ENCODE assay signal across 18 cellular contexts in the genomic region with DNA sequence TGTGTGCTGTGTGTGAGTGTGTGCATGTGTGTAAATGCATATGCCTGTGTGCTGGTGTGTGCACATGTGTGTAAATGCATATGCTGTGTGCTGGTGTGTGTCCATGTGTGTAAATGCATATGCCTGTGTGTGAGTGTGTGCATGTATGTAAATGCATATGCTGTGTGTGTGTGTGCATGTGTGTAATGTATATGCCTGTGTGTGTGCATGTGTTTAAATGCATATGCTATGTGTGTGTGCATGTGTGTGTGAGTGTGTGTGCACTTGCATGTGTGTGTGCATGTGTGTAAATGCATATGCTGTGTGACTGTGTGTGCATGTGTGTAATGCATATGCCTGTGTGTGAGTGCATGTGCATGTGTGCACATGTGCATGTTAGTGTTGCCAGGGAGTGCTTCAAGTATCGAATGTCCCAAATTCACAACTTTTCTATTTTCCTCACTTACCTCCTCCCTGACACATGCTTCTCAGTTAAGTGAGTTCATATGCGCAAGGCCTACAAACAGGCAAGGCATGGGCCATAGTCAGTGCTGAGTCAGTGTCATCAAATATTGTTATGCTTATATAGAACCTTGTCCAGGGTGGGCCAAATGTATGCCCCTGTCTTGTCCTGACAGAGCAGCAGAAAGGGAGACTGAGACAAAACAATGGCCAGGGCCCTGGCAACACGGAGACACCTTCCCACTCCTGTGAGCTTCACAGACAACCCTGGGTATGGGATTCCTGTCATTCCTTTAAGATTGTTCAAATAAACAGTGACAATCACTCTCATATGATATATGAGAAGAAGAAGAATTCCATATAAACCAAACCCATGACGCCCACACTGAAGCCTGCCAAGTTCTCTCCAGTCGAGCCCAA. TPM values are rescaled to one million over a fixed set of nuclear protein-coding genes. Genes with fewer than 3 reads are reported as not detected.
DNase-seq lines count a peak whose midpoint lies in the region; ATAC-seq and TF ChIP-seq lines count a peak whose summit lies in the region.
"Had no signal": no experiment of that assay in that cellular context is flagged by ENCODE, and none has a peak within 500 bp of the region (broad histone marks: within the 10 kb centered on the region; RNA-seq: fewer than 3 reads in every experiment).

No MANE protein-coding gene starts in this region.

- in situ Hi-C loops in astrocyte of the spinal cord (cut with HindIII; ENCODE audit: low sequenced_read_pairs), result no loop called here

- DNase-seq in AG09319 (ENCODE audit: extremely low read depth, low read depth) (peak; percentile 14), HCEC 1CT (peak; percentile 74), astrocyte of the spinal cord (ENCODE audit: low read depth, low spot score) (peak; percentile 29), kidney tubule cell (ENCODE audit: low spot score) (peak; percentile 23), Right ventricle myocardium inferior (ENCODE audit: missing footprints) (no peak)
- DNase-seq: activated CD4-positive, alpha-beta T cell treated with anti-CD3 and anti-CD28 coated beads for 4 hours; amniotic stem cell; central memory CD4-positive, alpha-beta T cell; effector CD4-positive, alpha-beta T cell; H7; left ventricle myocardium superior; NCI-H187; stimulated activated CD4-positive, alpha-beta T cell treated with anti-CD3 and anti-CD28 coated beads, Interleukin-12 subunit alpha, Interleukin-12 subunit beta, amount 100 ng/mL, for 4 hours had no signal

- intact Hi-C loops in Right ventricle myocardium inferior (cut with DNase I), result no loop called here

- H3K4me3 ChIP-seq in astrocyte of the spinal cord (ENCODE audit: low read depth, low read length), result no peak overlapping the region

- TF ChIP-seq CTCF in AG09319 (IDR thresholded peaks at IDR 0.05; ENCODE audit: low read depth, low read length) (no peak), astrocyte of the spinal cord (IDR thresholded peaks at IDR 0.05; ENCODE audit: low read depth, low read length) (no peak)

- no peak for ATAC-seq in Right ventricle myocardium inferior
- ATAC-seq in HG03095 (IDR thresholded peaks at IDR 0.05; ENCODE audit: unreplicated experiment), result no peak
- no peak for ATAC-seq in GM21528 (IDR thresholded peaks at IDR 0.05; ENCODE audit: low FRiP score, unreplicated experiment)
- ATAC-seq: left ventricle myocardium superior had no signal

RNA-seq across cellular contexts. Expression of a gene that starts 38.6 kb away (rescaled TPM):
- not detected for total RNA-seq in Right ventricle myocardium inferior
- total RNA-seq: H7, left ventricle myocardium superior, mononuclear cell, NCI-H460, temporal lobe had no signal
